Comparison of ENCODE assay signal across 8 cellular contexts in the genomic region with DNA sequence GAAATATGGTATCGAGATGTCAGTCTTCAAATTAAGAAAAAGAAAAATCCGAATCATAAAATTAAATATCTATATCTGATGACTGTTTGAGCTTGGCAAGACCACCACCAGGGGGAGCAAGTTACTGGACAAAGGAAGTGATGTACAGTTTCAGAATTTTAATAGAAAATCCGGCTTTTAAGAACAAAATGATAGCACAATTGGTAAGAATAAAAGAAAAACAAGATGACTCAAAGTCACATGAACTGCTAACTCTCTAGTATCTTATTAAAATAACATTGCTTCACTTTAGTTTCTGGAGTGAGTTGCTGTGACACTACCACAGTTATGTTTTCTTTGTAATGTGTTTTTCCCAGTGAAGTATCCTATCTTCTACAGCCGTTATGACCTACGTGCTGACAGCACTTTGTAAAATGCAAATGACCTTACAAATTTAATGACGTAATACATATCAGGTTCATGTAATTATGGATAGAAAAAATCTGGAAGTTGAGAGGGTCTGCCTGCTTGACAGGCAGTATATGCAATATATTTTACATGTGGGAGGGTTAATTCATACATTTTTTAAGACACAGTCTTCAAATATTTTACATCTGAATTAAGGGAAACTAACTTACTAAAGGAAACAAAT.
DNase-seq lines count a peak whose midpoint lies in the region; ATAC-seq and TF ChIP-seq lines count a peak whose summit lies in the region.

No MANE protein-coding gene starts in this region.

- no peak overlapping the region for H3K27ac Mint-ChIP-seq in progenitor cell of endocrine pancreas

- H3K36me3 Mint-ChIP-seq in progenitor cell of endocrine pancreas (ENCODE audit: insufficient read depth), result no peaks in the 10 kb centered on the region

- H3K4me1 Mint-ChIP-seq in progenitor cell of endocrine pancreas (ENCODE audit: low read depth), result no peaks in the 10 kb centered on the region

- H3K4me3 Mint-ChIP-seq in progenitor cell of endocrine pancreas (ENCODE audit: low read depth), result no peak overlapping the region

- TF ChIP-seq CTCF in progenitor cell of endocrine pancreas (IDR thresholded peaks at IDR 0.05; ENCODE audit: unreplicated experiment), result peak; percentile 93

- in situ Hi-C loops in ACHN (cut with HindIII; ENCODE audit: low pct_ligation_motif_present, low pct_unique_long_range_greater_than_20kb, low sequenced_read_pairs), result no loop called here

- DNase-seq in ACHN, result peak; percentile 48
- peak; percentile 39 for DNase-seq in GM03348 (ENCODE audit: low spot score)
- peak; percentile 0 for DNase-seq in KG1 (lab: John Stamatoyannopoulos, UW)
- DNase-seq in SW480 (ENCODE audit: low spot score), result peak; percentile 18
- peak; percentile 54 for DNase-seq in fibroblast of the conjunctiva (ENCODE audit: low read depth)
- DNase-seq in progenitor cell of endocrine pancreas (ENCODE audit: low spot score, unreplicated experiment), result peak; percentile 29

- ATAC-seq in HG02571 (IDR thresholded peaks at IDR 0.05; ENCODE audit: unreplicated experiment) (no peak), GM18520 (IDR thresholded peaks at IDR 0.05; ENCODE audit: unreplicated experiment) (no peak)

- peaks cover 2% of the 10 kb centered on the region for H3K27me3 Mint-ChIP-seq in progenitor cell of endocrine pancreas

- H3K9me3 Mint-ChIP-seq in progenitor cell of endocrine pancreas (ENCODE audit: low read depth), result no peaks in the 10 kb centered on the region

Comparison
In these comparisons a context has a peak if more than half of its experiments do, and no peak if none do; other contexts are left out.
1. DNase-seq: peak in every context shown above with its lines; median percentile 54 in fibroblast of the conjunctiva; 48 in ACHN; 39 in GM03348; 29 in progenitor cell of endocrine pancreas; 18 in SW480; 0 in KG1.